In genomic region chr12:20376984-20377383, GRCh38 we compare ENCODE assay signal across 9 cellular contexts. TPM values are rescaled to one million over a fixed set of nuclear protein-coding genes. Genes with fewer than 3 reads are reported as not detected.
DNase-seq lines count a peak whose midpoint lies in the region; ATAC-seq and TF ChIP-seq lines count a peak whose summit lies in the region.
"Had no signal": no experiment of that assay in that cellular context is flagged by ENCODE, and none has a peak within 500 bp of the region (broad histone marks: within the 10 kb centered on the region; RNA-seq: fewer than 3 reads in every experiment).

No MANE protein-coding gene starts in this region.

- no peaks in the 10 kb centered on the region for H3K9me3 ChIP-seq in transverse colon

- DNase-seq in NCI-H526 (lab: John Stamatoyannopoulos, UW) (peak; percentile 0 to 19), NCI-H526 treated with DMSO at 0.1 percent for 48 hours (lab: John Stamatoyannopoulos, UW) (no peak), SK-N-DZ (ENCODE audit: low spot score) (peak; percentile 50), glomerular visceral epithelial cell (ENCODE audit: extremely low spot score) (peak; percentile 11), transverse colon (no peak), 8988T (no peak)
- DNase-seq in activated naive CD4-positive, alpha-beta T cell treated with anti-CD3 and anti-CD28 coated beads, Interleukin-2, amount 50 U/mL, for 72 hours (ENCODE audit: low spot score in 2 of 2) = no peak

- TF ChIP-seq CTCF in transverse colon (IDR thresholded peaks at IDR 0.05) = peak in 4 of 5 experiments; percentile 19 to 35 (median 26)

- no peak for ATAC-seq in GM19397 (IDR thresholded peaks at IDR 0.05; ENCODE audit: unreplicated experiment)
- no peak for ATAC-seq in activated naive CD4-positive, alpha-beta T cell treated with anti-CD3 and anti-CD28 coated beads, Interleukin-2, amount 50 U/mL, for 72 hours

- in situ Hi-C loops in transverse colon (cut with MboI; ENCODE audit: low pct_ligation_motif_present in 1 of 4, low pct_unique_long_range_greater_than_20kb in 1 of 4, low sequenced_read_pairs in 3 of 4) = no loop called here

- H3K27ac Mint-ChIP-seq in activated naive CD4-positive, alpha-beta T cell treated with anti-CD3 and anti-CD28 coated beads, Interleukin-2, amount 50 U/mL, for 72 hours = no peak overlapping the region
- H3K27ac Mint-ChIP-seq: CD14-positive monocyte had no signal

- WGBS in transverse colon (ENCODE audit: low coverage in 1 of 2), 2 donors = 91 to 92% methylated on average over 1 of the region's 1 CpG

- H3K4me1 ChIP-seq in transverse colon = peaks cover 0 to 64% (median 23%) of the 10 kb centered on the region in 4 donors

- TF ChIP-seq POLR2A in transverse colon (IDR thresholded peaks at IDR 0.05) = no peak

- H3K27ac ChIP-seq in transverse colon = no peak overlapping the region

- no peaks in the 10 kb centered on the region for H3K36me3 ChIP-seq in transverse colon

- no peak overlapping the region for H3K4me3 ChIP-seq in transverse colon

- H3K9me3 Mint-ChIP-seq in activated naive CD4-positive, alpha-beta T cell treated with anti-CD3 and anti-CD28 coated beads, Interleukin-2, amount 50 U/mL, for 72 hours = no peaks in the 10 kb centered on the region
- H3K9me3 Mint-ChIP-seq: CD14-positive monocyte had no signal

- no peaks in the 10 kb centered on the region for H3K36me3 Mint-ChIP-seq in activated naive CD4-positive, alpha-beta T cell treated with anti-CD3 and anti-CD28 coated beads, Interleukin-2, amount 50 U/mL, for 72 hours
- H3K36me3 Mint-ChIP-seq: CD14-positive monocyte had no signal

- no peaks in the 10 kb centered on the region for H3K27me3 ChIP-seq in transverse colon

- TF ChIP-seq EP300 in transverse colon (IDR thresholded peaks at IDR 0.05; ENCODE audit: low read depth) = no peak

- intact Hi-C loops in transverse colon (cut with DNase I; ENCODE audit: low total_unique reads) = no loop called here

RNA-seq across cellular contexts. Expression of gene PDE3A, which starts 8.6 kb away (rescaled TPM):
- polyA plus RNA-seq in SK-N-DZ (2014; cell fraction: cytosol; rRNA removed) = 0.68 and 1.1 TPM in 2 replicates
- polyA plus RNA-seq in SK-N-DZ (2014; cell fraction: nucleus; rRNA removed) = 0.73 and 0.98 TPM in 2 replicates
- 100 to 1,000 TPM in 3 of 4 donors, 10 to 100 TPM in 1; 51.3 to 150 (median 114) TPM for total RNA-seq in transverse colon
- total RNA-seq in activated naive CD4-positive, alpha-beta T cell treated with anti-CD3 and anti-CD28 coated beads, Interleukin-2, amount 50 U/mL, for 72 hours = not detected

Comparison
In these comparisons a context has a peak if more than half of its experiments do, and no peak if none do; other contexts are left out.
1. DNase-seq: peak in NCI-H526 (2 of 2), SK-N-DZ (single experiment) and glomerular visceral epithelial cell (single experiment); none in NCI-H526 treated with DMSO at 0.1 percent for 48 hours (single experiment), transverse colon (single experiment), 8988T (single experiment) and activated naive CD4-positive, alpha-beta T cell treated with anti-CD3 and anti-CD28 coated beads, Interleukin-2, amount 50 U/mL, for 72 hours (0 of 2).
2. RNA of gene PDE3A, which starts 8.6 kb away (total RNA-seq): 51.3 to 150 TPM in transverse colon; not detected in activated naive CD4-positive, alpha-beta T cell treated with anti-CD3 and anti-CD28 coated beads, Interleukin-2, amount 50 U/mL, for 72 hours; every median in the first group is over 10 times any median in the second.